Comparison of ENCODE assay signal across 9 cellular contexts in the genomic region with DNA sequence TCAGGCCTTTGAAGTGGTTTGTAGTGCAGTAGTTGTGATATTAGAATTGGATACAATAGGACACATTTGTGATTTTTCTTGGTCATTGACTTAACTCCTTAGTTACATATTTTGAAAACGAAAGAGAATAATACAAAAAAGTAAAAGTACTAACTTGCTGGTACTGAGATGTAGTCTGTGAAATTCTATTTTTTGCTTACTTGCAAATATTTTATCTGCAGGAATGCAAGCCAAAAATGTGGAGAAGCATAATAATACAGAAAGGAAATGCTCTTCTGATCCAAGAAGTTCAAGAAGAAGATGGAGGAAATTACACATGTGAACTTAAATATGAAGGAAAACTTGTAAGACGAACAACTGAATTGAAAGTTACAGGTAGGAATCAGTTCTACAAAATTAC. TPM values are rescaled to one million over a fixed set of nuclear protein-coding genes. Genes with fewer than 3 reads are reported as not detected.
"Had no signal": no experiment of that assay in that cellular context is flagged by ENCODE, and none has a peak within 500 bp of the region (broad histone marks: within the 10 kb centered on the region; RNA-seq: fewer than 3 reads in every experiment).

No MANE protein-coding gene starts in this region.

- H3K9me3 Mint-ChIP-seq: GM23338 had no signal

- H3K4me3 Mint-ChIP-seq: GM23338, H9 had no signal

- H3K4me2 ChIP-seq: GM23338, KMS-11 had no signal

- H3K4me1 Mint-ChIP-seq: H9 had no signal

- H2AFZ ChIP-seq: GM23338 had no signal

- ATAC-seq: GM23338 had no signal

- H3K4me3 ChIP-seq: GM23338 had no signal

- H3K9ac ChIP-seq: KMS-11 had no signal

- H3K27ac Mint-ChIP-seq: GM23338, H9 had no signal

- H3K27ac ChIP-seq: KMS-11 had no signal

- DNase-seq: H9, HCEC 1CT, KBM-7 had no signal

- FAIRE-seq: H1, H54, HTR-8/SVneo had no signal

RNA-seq across cellular contexts. Expression of gene TEX13A, which starts 46.7 kb away (rescaled TPM):
- total RNA-seq: H1, H9, HT-29 had no signal
- polyA plus RNA-seq: GM23338, H1 had no signal
